Comparison of ENCODE assay signal across 12 cellular contexts in the genomic region with DNA sequence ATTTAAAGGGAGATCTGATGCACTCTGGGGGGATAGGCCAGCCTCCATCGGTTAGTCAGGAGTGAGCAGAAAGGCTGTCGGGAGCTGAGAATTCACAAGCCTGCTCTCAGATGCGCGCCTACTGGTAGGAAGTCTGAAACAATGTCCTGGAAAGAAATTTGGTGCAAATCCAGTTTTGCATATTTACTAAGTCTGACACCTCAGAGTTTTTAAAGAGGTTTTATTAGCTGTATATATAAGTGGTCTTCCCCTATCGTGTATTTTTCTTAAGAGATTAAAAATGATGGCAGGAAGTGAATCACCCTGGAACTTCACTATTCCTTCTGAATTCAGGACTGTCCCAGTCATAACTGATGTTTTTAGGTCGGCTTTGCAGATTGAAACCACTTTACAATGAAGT.
DNase-seq lines count a peak whose midpoint lies in the region; ATAC-seq, FAIRE-seq and TF ChIP-seq lines count a peak whose summit lies in the region.
"Had no signal": no experiment of that assay in that cellular context is flagged by ENCODE, and none has a peak within 500 bp of the region (broad histone marks: within the 10 kb centered on the region; RNA-seq: fewer than 3 reads in every experiment).

No MANE protein-coding gene starts in this region.

- peaks cover 0 to 1% of the 10 kb centered on the region in 2 donors for H3K36me3 Mint-ChIP-seq in activated T-cell treated with anti-CD3 and anti-CD28 coated beads, Interleukin-2, amount 50 U/mL, for 72 hours (ENCODE audit: insufficient read depth in 2 of 2)

- H3K27me3 ChIP-seq in heart left ventricle (no peaks in the 10 kb centered on the region), right atrium auricular region (no peaks in the 10 kb centered on the region), K562 (ENCODE audit: control insufficient read depth in 2 of 2, insufficient read depth in 2 of 2, low read length in 2 of 2) (peaks cover 0 to 5% of the 10 kb centered on the region in 2 experiments; a peak in 1 of 5 replicates), aorta (ENCODE audit: control insufficient read depth in 1 of 2, insufficient read depth in 2 of 2, low read length in 1 of 2) (no peaks in the 10 kb centered on the region)
- H3K27me3 ChIP-seq: thyroid gland had no signal

- H4K20me1 ChIP-seq in K562 (replicated peaks; ENCODE audit: control insufficient read depth, insufficient read depth, low read length): no peaks in the 10 kb centered on the region

- peaks cover 0 to 1% of the 10 kb centered on the region in 2 donors for H3K9me3 Mint-ChIP-seq in activated T-cell treated with anti-CD3 and anti-CD28 coated beads, Interleukin-2, amount 50 U/mL, for 72 hours
- H3K9me3 Mint-ChIP-seq in stimulated activated naive CD8-positive, alpha-beta T cell treated with anti-CD3 and anti-CD28 coated beads, Interleukin-15, amount 100 ng/mL, for 72 hours: peaks cover 0 to under 1% of the 10 kb centered on the region in 2 donors
- H3K9me3 Mint-ChIP-seq: effector memory CD8-positive, alpha-beta T cell had no signal

- CTCF ChIA-PET in K562 (lab: Yijun Ruan, JAX; ENCODE audit: low intra/inter-chr PET ratio): no interaction called here

- H3K4me1 Mint-ChIP-seq in activated T-cell treated with anti-CD3 and anti-CD28 coated beads, Interleukin-2, amount 50 U/mL, for 72 hours (ENCODE audit: low read depth): no peaks in the 10 kb centered on the region
- no peaks in the 10 kb centered on the region for H3K4me1 Mint-ChIP-seq in stimulated activated naive CD8-positive, alpha-beta T cell treated with anti-CD3 and anti-CD28 coated beads, Interleukin-15, amount 100 ng/mL, for 72 hours

- no peak overlapping the region for H3K4me3 ChIP-seq in heart left ventricle
- no peak overlapping the region for H3K4me3 ChIP-seq in right atrium auricular region
- no peak overlapping the region for H3K4me3 ChIP-seq in K562
- no peak overlapping the region for H3K4me3 ChIP-seq in aorta (ENCODE audit: low read length in 2 of 2)
- H3K4me3 ChIP-seq: thyroid gland had no signal

- TF ChIP-seq CTCF in heart left ventricle (IDR thresholded peaks at IDR 0.05) (peak in 3 of 12 donors; percentile 6 to 19 (median 11)), right atrium auricular region (IDR thresholded peaks at IDR 0.05) (no peak), K562 (IDR thresholded peaks at IDR 0.05 in 2 of 3, conservative IDR thresholded peaks at IDR 0.05 in 1 of 3; ENCODE audit: insufficient read depth in 2 of 3, low read depth in 1 of 3, low read length in 3 of 3) (no peak)

- in situ Hi-C loops in K562 (cut with MboI): no loop called here

- H3K4me2 ChIP-seq in K562 (ENCODE audit: insufficient read depth, low read length): no peak overlapping the region

- intact Hi-C loops in heart left ventricle (cut with DNase I) (loop anchor here in 1 of 10 donors (5.0 kb wide), 1 partner anchor 37 kb away; no protein-coding TSS in a partner anchor), K562 (cut with micrococcal nuclease) (no loop called here), aorta (cut with DNase I) (loop anchor here (2.0 to 10.0 kb wide), 4 partner anchors 66 to 182 kb away; no protein-coding TSS in a partner anchor)

- no peaks in the 10 kb centered on the region for H3K9me1 ChIP-seq in K562 (ENCODE audit: control insufficient read depth, insufficient read depth, low read length)

- no peak overlapping the region for H2AFZ ChIP-seq in K562 (ENCODE audit: low read depth, low read length)

- ATAC-seq in heart left ventricle (peak in 1 of 4 donors; percentile 39), K562 (0 out of 3 replicates have a peak, but pooled peaks have one; percentile 41), aorta (ENCODE audit: low FRiP score) (peak; percentile 13)
- no peak for ATAC-seq in activated T-cell treated with anti-CD3 and anti-CD28 coated beads, Interleukin-2, amount 50 U/mL, for 72 hours (replicated peaks in 1 of 2)
- no peak for ATAC-seq in stimulated activated naive CD8-positive, alpha-beta T cell treated with anti-CD3 and anti-CD28 coated beads, Interleukin-15, amount 100 ng/mL, for 72 hours
- ATAC-seq: effector memory CD8-positive, alpha-beta T cell had no signal

- no peaks in the 10 kb centered on the region for H3K9me3 ChIP-seq in heart left ventricle
- no peaks in the 10 kb centered on the region for H3K9me3 ChIP-seq in right atrium auricular region
- no peaks in the 10 kb centered on the region for H3K9me3 ChIP-seq in K562 (replicated peaks; ENCODE audit: control insufficient read depth, insufficient read depth, low read depth, low read length)
- H3K9me3 ChIP-seq in aorta (ENCODE audit: control insufficient read depth, low read length): no peaks in the 10 kb centered on the region
- H3K9me3 ChIP-seq: thyroid gland had no signal

- FAIRE-seq in K562 (lab: Jason Lieb, UNC): no peak

- no peak overlapping the region for H3K4me3 Mint-ChIP-seq in activated T-cell treated with anti-CD3 and anti-CD28 coated beads, Interleukin-2, amount 50 U/mL, for 72 hours
- no peak overlapping the region for H3K4me3 Mint-ChIP-seq in stimulated activated naive CD8-positive, alpha-beta T cell treated with anti-CD3 and anti-CD28 coated beads, Interleukin-15, amount 100 ng/mL, for 72 hours
- H3K4me3 Mint-ChIP-seq: effector memory CD8-positive, alpha-beta T cell had no signal

- TF ChIP-seq POLR2A in heart left ventricle (IDR thresholded peaks at IDR 0.05) (no peak), K562 (conservative IDR thresholded peaks at IDR 0.05) (no peak)

- no peak for TF ChIP-seq EP300 in K562 (IDR thresholded peaks at IDR 0.05; ENCODE audit: low read length)

- H3K4me1 ChIP-seq in heart left ventricle: peaks cover 0 to 30% (median 10%) of the 10 kb centered on the region in 12 donors
- H3K4me1 ChIP-seq in right atrium auricular region: peaks cover 0 to 8% of the 10 kb centered on the region in 2 donors
- H3K4me1 ChIP-seq in K562 (replicated peaks in 1 of 2; ENCODE audit: control insufficient read depth in 2 of 2, insufficient read depth in 2 of 2, low read length in 2 of 2): no peaks in the 10 kb centered on the region
- peaks cover 3 to 6% of the 10 kb centered on the region in 2 donors for H3K4me1 ChIP-seq in aorta (ENCODE audit: control insufficient read depth in 1 of 2, insufficient read depth in 2 of 2, low read length in 2 of 2)

- peak overlapping the region in 9 of 12 donors; percentile 7 to 69 (median 59) for H3K27ac ChIP-seq in heart left ventricle
- peak overlapping the region in 1 of 2 donors; percentile 74 for H3K27ac ChIP-seq in right atrium auricular region
- H3K27ac ChIP-seq in K562 (ENCODE audit: extremely low read depth, low read depth, low read length): no peak overlapping the region
- H3K27ac ChIP-seq in aorta (ENCODE audit: low read depth in 1 of 2, low read length in 2 of 2): peak overlapping the region; percentile 90 to 93

- H3K36me3 ChIP-seq in heart left ventricle (no peaks in the 10 kb centered on the region), right atrium auricular region (no peaks in the 10 kb centered on the region), K562 (ENCODE audit: control insufficient read depth, insufficient read depth, low read length) (no peaks in the 10 kb centered on the region), aorta (ENCODE audit: control insufficient read depth in 1 of 2, insufficient read depth in 2 of 2, low read length in 1 of 2) (no peaks in the 10 kb centered on the region)
- H3K36me3 ChIP-seq: thyroid gland had no signal

- DNase-seq in heart left ventricle (peak in 2 of 5 donors; percentile 11 to 32), right atrium auricular region (ENCODE audit: low spot score) (no peak), K562 (ENCODE audit: extremely low read depth in 1 of 4, low spot score in 3 of 4) (no peak), lung microvascular endothelial cell (ENCODE audit: low read depth in 2 of 2) (peak; percentile 35 to 76), aorta (peak in 1 of 2 donors; percentile 41)
- DNase-seq in activated T-cell treated with anti-CD3 and anti-CD28 coated beads, Interleukin-2, amount 50 U/mL, for 72 hours: no peak
- DNase-seq in activated T-cell treated with anti-CD3 and anti-CD28 coated beads, Interleukin-2, amount 50 U/mL, for 1 hour: no peak
- no peak for DNase-seq in stimulated activated naive CD8-positive, alpha-beta T cell treated with anti-CD3 and anti-CD28 coated beads, Interleukin-15, amount 100 ng/mL, for 72 hours
- DNase-seq: amniotic stem cell; effector memory CD8-positive, alpha-beta T cell; Karpas-422; thyroid gland had no signal

- no TSS peak for BruUV-seq in K562 (replicated peaks; lab: Mats Ljungman, UMichigan)

- TF ChIP-seq RAD21 in K562 (CRISPR knock-in tag; conservative IDR thresholded peaks at IDR 0.05 in 1 of 2, IDR thresholded peaks at IDR 0.05 in 1 of 2): no peak

- H3K79me2 ChIP-seq in K562 (ENCODE audit: control insufficient read depth, insufficient read depth, low read length): no peaks in the 10 kb centered on the region

- no peak overlapping the region for H3K27ac Mint-ChIP-seq in activated T-cell treated with anti-CD3 and anti-CD28 coated beads, Interleukin-2, amount 50 U/mL, for 72 hours
- H3K27ac Mint-ChIP-seq in stimulated activated naive CD8-positive, alpha-beta T cell treated with anti-CD3 and anti-CD28 coated beads, Interleukin-15, amount 100 ng/mL, for 72 hours: no peak overlapping the region
- H3K27ac Mint-ChIP-seq: effector memory CD8-positive, alpha-beta T cell had no signal

- no peaks in the 10 kb centered on the region for H3K27me3 Mint-ChIP-seq in activated T-cell treated with anti-CD3 and anti-CD28 coated beads, Interleukin-2, amount 50 U/mL, for 72 hours (ENCODE audit: low read depth)
- no peaks in the 10 kb centered on the region for H3K27me3 Mint-ChIP-seq in stimulated activated naive CD8-positive, alpha-beta T cell treated with anti-CD3 and anti-CD28 coated beads, Interleukin-15, amount 100 ng/mL, for 72 hours
- H3K27me3 Mint-ChIP-seq: effector memory CD8-positive, alpha-beta T cell had no signal

- no peak overlapping the region for H3K9ac ChIP-seq in K562 (ENCODE audit: insufficient read depth in 1 of 2, low read depth in 2 of 2, low read length in 2 of 2)

- 56 to 72% (median 65%) methylated on average over 6 of the region's 6 CpGs for WGBS in heart left ventricle, 4 donors
- WGBS in K562 (ENCODE audit: insufficient coverage, low coverage, missing lambda C conversion rate): 1% methylated on average over 6 of the region's 6 CpGs
- WGBS in aorta, 2 donors: 27 to 28% methylated on average over 6 of the region's 6 CpGs

- POLR2A ChIA-PET in K562 (lab: Yijun Ruan, JAX): interaction anchor here (1.1 kb wide), 1 partner anchor 10 kb away, joined by 4 read pairs; no protein-coding TSS in a partner anchor

TF ChIP-seq in K562, 482 proteins besides CTCF, POLR2A, EP300 and RAD21 (continues in another document):
- no peak for TF ChIP-seq PTRF (tag; IDR thresholded peaks at IDR 0.05)
- TF ChIP-seq, protein P1, sequence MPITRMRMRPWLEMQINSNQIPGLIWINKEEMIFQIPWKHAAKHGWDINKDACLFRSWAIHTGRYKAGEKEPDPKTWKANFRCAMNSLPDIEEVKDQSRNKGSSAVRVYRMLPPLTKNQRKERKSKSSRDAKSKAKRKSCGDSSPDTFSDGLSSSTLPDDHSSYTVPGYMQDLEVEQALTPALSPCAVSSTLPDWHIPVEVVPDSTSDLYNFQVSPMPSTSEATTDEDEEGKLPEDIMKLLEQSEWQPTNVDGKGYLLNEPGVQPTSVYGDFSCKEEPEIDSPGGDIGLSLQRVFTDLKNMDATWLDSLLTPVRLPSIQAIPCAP (CRISPR knock-in tag; IDR thresholded peaks at IDR 0.05; ENCODE audit: borderline replicate concordance): no peak
- no peak for TF ChIP-seq ZNF41 (CRISPR knock-in tag; conservative IDR thresholded peaks at IDR 0.05)
- TF ChIP-seq ZNF12 (CRISPR knock-in tag; IDR thresholded peaks at IDR 0.05): no peak

Comparison
In these comparisons a context has a peak if more than half of its experiments do, and no peak if none do; other contexts are left out.
1. ATAC-seq: peak in K562 (single experiment) and aorta (single experiment); none in activated T-cell treated with anti-CD3 and anti-CD28 coated beads, Interleukin-2, amount 50 U/mL, for 72 hours (0 of 2) and stimulated activated naive CD8-positive, alpha-beta T cell treated with anti-CD3 and anti-CD28 coated beads, Interleukin-15, amount 100 ng/mL, for 72 hours (single experiment).
2. DNase-seq: peak in lung microvascular endothelial cell (2 of 2); none in right atrium auricular region (single experiment), K562 (0 of 4), activated T-cell treated with anti-CD3 and anti-CD28 coated beads, Interleukin-2, amount 50 U/mL, for 72 hours (0 of 2), activated T-cell treated with anti-CD3 and anti-CD28 coated beads, Interleukin-2, amount 50 U/mL, for 1 hour (single experiment) and stimulated activated naive CD8-positive, alpha-beta T cell treated with anti-CD3 and anti-CD28 coated beads, Interleukin-15, amount 100 ng/mL, for 72 hours (0 of 2).